ENCODE assay signal across 11 cellular contexts in the genomic region with DNA sequence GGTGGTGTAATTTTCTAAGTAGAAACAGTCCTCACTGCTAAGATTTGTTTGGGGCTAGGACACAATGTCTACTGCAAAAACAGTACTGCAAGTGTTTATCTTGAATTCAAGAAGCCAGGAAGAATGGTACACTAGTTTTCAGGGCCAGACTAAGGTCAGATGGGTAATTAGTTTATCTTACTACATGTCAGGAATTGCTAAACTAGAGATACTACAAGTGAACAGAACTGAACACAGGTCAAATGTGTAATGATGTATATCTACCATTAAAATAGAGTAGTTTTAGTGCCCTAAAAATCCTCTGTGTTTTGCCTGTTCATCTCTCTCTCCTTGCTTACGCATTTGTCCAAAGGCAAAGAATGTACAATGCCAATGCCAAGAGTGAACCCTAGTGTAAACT. TPM values are rescaled to one million over a fixed set of nuclear protein-coding genes. Genes with fewer than 3 reads are reported as not detected.
DNase-seq lines count a peak whose midpoint lies in the region; ATAC-seq, FAIRE-seq and TF ChIP-seq lines count a peak whose summit lies in the region.
"Had no signal": no experiment of that assay in that cellular context is flagged by ENCODE, and none has a peak within 500 bp of the region (broad histone marks: within the 10 kb centered on the region; RNA-seq: fewer than 3 reads in every experiment).

No MANE protein-coding gene starts in this region.

- H3K27me3 ChIP-seq in CD8-positive, alpha-beta T cell (ENCODE audit: insufficient read depth, low read length), result no peaks in the 10 kb centered on the region
- H3K27me3 ChIP-seq in OCI-LY1 (ENCODE audit: insufficient read depth, low read length), result no peaks in the 10 kb centered on the region
- H3K27me3 ChIP-seq in pancreas, result no peaks in the 10 kb centered on the region
- H3K27me3 ChIP-seq: breast epithelium, suprapubic skin had no signal

- peaks cover 24% of the 10 kb centered on the region for H3K4me1 ChIP-seq in CD8-positive, alpha-beta T cell (ENCODE audit: insufficient read depth, low read length)
- H3K4me1 ChIP-seq in OCI-LY1 (ENCODE audit: insufficient read depth, low read length, severe bottlenecking) (peaks cover 15% of the 10 kb centered on the region), pancreas (peaks cover 0 to 10% (median 4%) of the 10 kb centered on the region in 3 donors)
- H3K4me1 ChIP-seq: breast epithelium had no signal

- no peak for TF ChIP-seq CTCF in CD8-positive, alpha-beta T cell (IDR thresholded peaks at IDR 0.05)
- TF ChIP-seq CTCF in OCI-LY1 (IDR thresholded peaks at IDR 0.05; ENCODE audit: low read length) (no peak), endothelial cell (IDR thresholded peaks at IDR 0.05; ENCODE audit: unreplicated experiment) (no peak), pancreas (IDR thresholded peaks at IDR 0.05) (no peak)

- no peak overlapping the region for H3K27ac ChIP-seq in CD8-positive, alpha-beta T cell (ENCODE audit: low read depth, low read length)
- H3K27ac ChIP-seq in OCI-LY1 (ENCODE audit: low read depth, low read length, poor library complexity, severe bottlenecking), result peak overlapping the region; percentile 1
- H3K27ac ChIP-seq in pancreas, result no peak overlapping the region
- H3K27ac ChIP-seq: breast epithelium, suprapubic skin had no signal

- peaks cover 25% of the 10 kb centered on the region; the same call in 1 of the 2 replicates for H3F3A ChIP-seq in OCI-LY1 (ENCODE audit: insufficient read depth, low read length)

- H2AFZ ChIP-seq in OCI-LY1 (ENCODE audit: low read length), result no peak overlapping the region

- intact Hi-C loops in CD8-positive, alpha-beta T cell (cut with DNase I, micrococcal nuclease), result no loop called here
- intact Hi-C loops in pancreas (cut with DNase I), result no loop called here

- WGBS in pancreas, 2 donors, result 84 to 91% methylated on average over 1 of the region's 1 CpG

- H3K36me3 ChIP-seq in CD8-positive, alpha-beta T cell (ENCODE audit: insufficient read depth, low read length), result peaks cover 29% of the 10 kb centered on the region
- peaks cover 64% of the 10 kb centered on the region for H3K36me3 ChIP-seq in OCI-LY1 (ENCODE audit: insufficient read depth, low read length)
- H3K36me3 ChIP-seq in pancreas, result peaks cover 3 to 38% (median 36%) of the 10 kb centered on the region in 3 donors

- no peaks in the 10 kb centered on the region for H4K20me1 ChIP-seq in OCI-LY1 (ENCODE audit: insufficient read depth, low read length)

- H3K9me3 ChIP-seq in CD8-positive, alpha-beta T cell (ENCODE audit: low read length), result no peaks in the 10 kb centered on the region
- H3K9me3 ChIP-seq in OCI-LY1 (ENCODE audit: low read length) (no peaks in the 10 kb centered on the region), pancreas (no peaks in the 10 kb centered on the region)
- H3K9me3 ChIP-seq: breast epithelium, suprapubic skin had no signal

- no peaks in the 10 kb centered on the region for H3K27me3 Mint-ChIP-seq in CD8-positive, alpha-beta T cell (ENCODE audit: low read depth)
- peaks cover 23% of the 10 kb centered on the region for H3K27me3 Mint-ChIP-seq in endothelial cell (ENCODE audit: unreplicated experiment)

- no peak for DNase-seq in CD8-positive, alpha-beta T cell
- no peak for DNase-seq in endothelial cell (ENCODE audit: low spot score)
- no peak for DNase-seq in pancreas
- DNase-seq: NCI-H1436, NCI-H510A treated with DMSO at 0.1 percent for 48 hours had no signal

- no peak for ATAC-seq in CD8-positive, alpha-beta T cell
- ATAC-seq in pancreas (no peak), HG03108 (IDR thresholded peaks at IDR 0.05; ENCODE audit: unreplicated experiment) (no peak), HG03045 (IDR thresholded peaks at IDR 0.05; ENCODE audit: unreplicated experiment) (no peak)

- peaks cover 7% of the 10 kb centered on the region for H3K79me2 ChIP-seq in OCI-LY1 (ENCODE audit: insufficient read depth, low read length)

- peaks cover 66% of the 10 kb centered on the region for H3K36me3 Mint-ChIP-seq in CD8-positive, alpha-beta T cell
- H3K36me3 Mint-ChIP-seq in endothelial cell (ENCODE audit: low read depth, unreplicated experiment), result peaks cover 60% of the 10 kb centered on the region

- H3K4me1 Mint-ChIP-seq in CD8-positive, alpha-beta T cell (ENCODE audit: low read depth), result peaks cover 25% of the 10 kb centered on the region
- peaks cover 24% of the 10 kb centered on the region for H3K4me1 Mint-ChIP-seq in endothelial cell (ENCODE audit: unreplicated experiment)

- no peaks in the 10 kb centered on the region for H3K9me3 Mint-ChIP-seq in CD8-positive, alpha-beta T cell
- H3K9me3 Mint-ChIP-seq in endothelial cell (ENCODE audit: unreplicated experiment), result no peaks in the 10 kb centered on the region

- POLR2A ChIA-PET in CD8-positive, alpha-beta T cell (lab: Charles Lee), result no interaction called here

- no peak overlapping the region for H3K4me2 ChIP-seq in OCI-LY1 (ENCODE audit: low read length)

- H3K4me3 Mint-ChIP-seq in CD8-positive, alpha-beta T cell, result no peak overlapping the region
- no peak overlapping the region for H3K4me3 Mint-ChIP-seq in endothelial cell (ENCODE audit: unreplicated experiment)

- FAIRE-seq in pancreas (lab: Jason Lieb, UNC), result no peak

- CTCF ChIA-PET in CD8-positive, alpha-beta T cell (lab: Charles Lee), result no interaction called here

- no peak overlapping the region for H3K4me3 ChIP-seq in CD8-positive, alpha-beta T cell (ENCODE audit: low read depth, low read length)
- no peak overlapping the region for H3K4me3 ChIP-seq in OCI-LY1 (ENCODE audit: low read depth, low read length, poor library complexity, severe bottlenecking)
- no peak overlapping the region for H3K4me3 ChIP-seq in pancreas
- H3K4me3 ChIP-seq: breast epithelium, suprapubic skin had no signal

- no peak overlapping the region for H3K9ac ChIP-seq in OCI-LY1 (ENCODE audit: low read length)

- H3K27ac Mint-ChIP-seq in CD8-positive, alpha-beta T cell, result peak overlapping the region; percentile 37
- H3K27ac Mint-ChIP-seq in endothelial cell (ENCODE audit: unreplicated experiment), result peak overlapping the region; percentile 32

- H3K9me2 ChIP-seq in OCI-LY1 (ENCODE audit: low read depth, low read length), result no peaks in the 10 kb centered on the region

RNA-seq across cellular contexts. Expression of a gene that starts 2.3 kb away (rescaled TPM):
- 1,000 to 10,000 TPM; 5,791 to 5,914 TPM for total RNA-seq in CD8-positive, alpha-beta T cell
- total RNA-seq in endothelial cell (ENCODE audit: unreplicated experiment), result 3,242 TPM
- total RNA-seq in pancreas, result 1,000 to 10,000 TPM; 2,275 to 3,960 (median 2,741) TPM
- 1,000 to 10,000 TPM; 1,821 to 3,381 TPM for polyA plus RNA-seq in pancreas

RNA-seq across cellular contexts. Expression of a gene that starts 4.0 kb away (rescaled TPM):
- total RNA-seq in CD8-positive, alpha-beta T cell, result 1 to 10 TPM; 9.0 TPM
- 10.4 TPM for total RNA-seq in endothelial cell (ENCODE audit: unreplicated experiment)
- total RNA-seq in pancreas, result 1 to 10 TPM; 2.6 to 4.1 (median 3.2) TPM
- 1 to 10 TPM; 1.9 to 3.0 TPM for polyA plus RNA-seq in pancreas

RNA-seq across cellular contexts. Expression of a gene that starts 9.7 kb away (rescaled TPM):
- total RNA-seq in CD8-positive, alpha-beta T cell, result 10 to 100 TPM; 61.6 to 62.4 TPM
- total RNA-seq in endothelial cell (ENCODE audit: unreplicated experiment), result 84.3 TPM
- 10 to 100 TPM; 30.1 to 59.8 (median 42.7) TPM for total RNA-seq in pancreas
- 10 to 100 TPM; 38.2 to 43.5 TPM for polyA plus RNA-seq in pancreas

RNA-seq across cellular contexts. Expression of a gene that starts 14.0 kb away (rescaled TPM):
- 10 to 100 TPM; 82.4 to 83.0 TPM for total RNA-seq in CD8-positive, alpha-beta T cell
- total RNA-seq in endothelial cell (ENCODE audit: unreplicated experiment) (302 TPM), pancreas (10 to 100 TPM; 42.8 to 55.1 (median 46.5) TPM)
- polyA plus RNA-seq in pancreas, result 10 to 100 TPM; 22.5 to 40.2 TPM

RNA-seq across cellular contexts. Expression of a gene that starts 34.1 kb away (rescaled TPM):
- total RNA-seq in CD8-positive, alpha-beta T cell, result 1 to 10 TPM in 1 of 2 experiments, under 1 TPM in 1; 0.90 to 1.5 TPM
- 4.2 TPM for total RNA-seq in endothelial cell (ENCODE audit: unreplicated experiment)
- 100 to 1,000 TPM in 1 of 6 donors, 10 to 100 TPM in 5; 29.5 to 106 (median 50.7) TPM for total RNA-seq in pancreas
- polyA plus RNA-seq in pancreas, result 10 to 100 TPM; 35.1 to 50.1 TPM
- total RNA-seq: glomerular endothelial cell had no signal
